In genomic region chr2:172889767-172890430, GRCh38 we compare ENCODE assay signal across 24 cellular contexts.
DNase-seq lines count a peak whose midpoint lies in the region; ATAC-seq and TF ChIP-seq lines count a peak whose summit lies in the region.
"Had no signal": no experiment of that assay in that cellular context is flagged by ENCODE, and none has a peak within 500 bp of the region (broad histone marks: within the 10 kb centered on the region; RNA-seq: fewer than 3 reads in every experiment).

No MANE protein-coding gene starts in this region.

- H3K4me1 ChIP-seq in adrenal gland (replicated peaks in 1 of 2) (peaks cover 0 to 43% of the 10 kb centered on the region in 2 donors), right cardiac atrium (ENCODE audit: control insufficient read depth, insufficient read depth, low read length) (peaks cover 5% of the 10 kb centered on the region), breast epithelium (no peaks in the 10 kb centered on the region)

- no peaks in the 10 kb centered on the region for H3K36me3 Mint-ChIP-seq in Calu3 (ENCODE audit: insufficient read depth, unreplicated experiment)
- H3K36me3 Mint-ChIP-seq: activated CD4-positive, alpha-beta memory T cell treated with anti-CD3 and anti-CD28 coated beads for 36 hours had no signal

- peak; percentile 60 for ATAC-seq in Right ventricle myocardium inferior
- ATAC-seq in right cardiac atrium, result peak; percentile 73 to 88
- ATAC-seq in HG02840 (IDR thresholded peaks at IDR 0.05; ENCODE audit: low FRiP score, unreplicated experiment), result no peak
- ATAC-seq: naive thymus-derived CD4-positive, alpha-beta T cell; sciatic nerve had no signal

- peak overlapping the region in 3 of 5 donors; percentile 34 to 65 (median 43) for H3K27ac ChIP-seq in adrenal gland
- H3K27ac ChIP-seq in right cardiac atrium (ENCODE audit: low read length), result peak overlapping the region; percentile 67
- no peak overlapping the region for H3K27ac ChIP-seq in breast epithelium
- H3K27ac ChIP-seq: epithelial cell of prostate, ovary had no signal

- no peaks in the 10 kb centered on the region for H3K4me1 Mint-ChIP-seq in Calu3 (ENCODE audit: low read depth, unreplicated experiment)
- H3K4me1 Mint-ChIP-seq: B cell had no signal

- H3K9me3 Mint-ChIP-seq in Calu3 (ENCODE audit: low read depth, unreplicated experiment), result no peaks in the 10 kb centered on the region
- H3K9me3 Mint-ChIP-seq: activated CD4-positive, alpha-beta memory T cell treated with anti-CD3 and anti-CD28 coated beads for 36 hours had no signal

- intact Hi-C loops in Right ventricle myocardium inferior (cut with DNase I), result no loop called here
- intact Hi-C loops in cardiac septum (cut with DNase I), result no loop called here
- intact Hi-C loops in adrenal gland (cut with DNase I), result no loop called here
- intact Hi-C loops in right cardiac atrium (cut with DNase I), result no loop called here
- intact Hi-C loops in Calu3 (cut with micrococcal nuclease; ENCODE audit: unreplicated experiment), result no loop called here
- intact Hi-C loops in breast epithelium (cut with DNase I; ENCODE audit: low total_unique reads), result no loop called here

- no peak overlapping the region for H3K4me3 Mint-ChIP-seq in Calu3 (ENCODE audit: low read depth, unreplicated experiment)
- H3K4me3 Mint-ChIP-seq: activated CD4-positive, alpha-beta memory T cell treated with anti-CD3 and anti-CD28 coated beads for 36 hours; B cell; naive thymus-derived CD4-positive, alpha-beta T cell had no signal

- H3K4me3 ChIP-seq in adrenal gland (no peak overlapping the region), right cardiac atrium (ENCODE audit: low read length) (peak overlapping the region; percentile 21), breast epithelium (no peak overlapping the region)
- H3K4me3 ChIP-seq: ovary, upper lobe of left lung had no signal

- H3K27me3 ChIP-seq in adrenal gland (no peaks in the 10 kb centered on the region), right cardiac atrium (ENCODE audit: control insufficient read depth, insufficient read depth) (no peaks in the 10 kb centered on the region), breast epithelium (no peaks in the 10 kb centered on the region)
- H3K27me3 ChIP-seq: ovary, upper lobe of left lung had no signal

- H3K36me3 ChIP-seq in adrenal gland (replicated peaks in 1 of 2) (no peaks in the 10 kb centered on the region), breast epithelium (no peaks in the 10 kb centered on the region)
- H3K36me3 ChIP-seq: ovary, upper lobe of left lung had no signal

- no peaks in the 10 kb centered on the region for H3K9me3 ChIP-seq in adrenal gland (replicated peaks in 1 of 3)
- no peaks in the 10 kb centered on the region for H3K9me3 ChIP-seq in right cardiac atrium (ENCODE audit: control insufficient read depth, low read length)
- no peaks in the 10 kb centered on the region for H3K9me3 ChIP-seq in breast epithelium
- H3K9me3 ChIP-seq: ovary, upper lobe of left lung had no signal

- TF ChIP-seq CTCF in adrenal gland (IDR thresholded peaks at IDR 0.05) (no peak), Calu3 (IDR thresholded peaks at IDR 0.05; ENCODE audit: unreplicated experiment) (no peak), breast epithelium (IDR thresholded peaks at IDR 0.05) (no peak)

- H3K27ac Mint-ChIP-seq in Calu3 (ENCODE audit: unreplicated experiment), result no peak overlapping the region
- H3K27ac Mint-ChIP-seq: activated CD4-positive, alpha-beta memory T cell treated with anti-CD3 and anti-CD28 coated beads for 36 hours; B cell; naive thymus-derived CD4-positive, alpha-beta T cell had no signal

- DNase-seq in Right ventricle myocardium inferior (ENCODE audit: missing footprints) (no peak), cardiac septum (ENCODE audit: low spot score) (no peak), adrenal gland (peak in 5 of 7 donors; percentile 44 to 77 (median 56)), right cardiac atrium (no peak), superior temporal gyrus (ENCODE audit: extremely low spot score) (peak; percentile 61), Calu3 (no peak), breast epithelium (ENCODE audit: low spot score in 2 of 2) (no peak)
- DNase-seq: activated CD4-positive, alpha-beta memory T cell treated with anti-CD3 and anti-CD28 coated beads for 36 hours; activated effector memory CD4-positive, alpha-beta T cell treated with anti-CD3 and anti-CD28 coated beads, Interleukin-2, amount 50 U/mL, for 16 hours; activated T-cell treated with anti-CD3 and anti-CD28 coated beads for 4 hours; COR-L47; dermis blood vessel endothelial cell; hypothalamus; mammary epithelial cell; naive thymus-derived CD4-positive, alpha-beta T cell; NCI-H524; ovary; stimulated activated CD4-positive, alpha-beta T cell treated with anti-CD3 and anti-CD28 coated beads, Interleukin-15, amount 100 ng/mL, for 24 hours; stimulated activated CD8-positive, alpha-beta memory T cell treated with anti-CD3 and anti-CD28 coated beads, Interleukin-4, amount 100 ng/mL, for 48 hours; upper lobe of left lung had no signal

- 5 to 14% (median 12%) methylated on average over 7 of the region's 7 CpGs for WGBS in adrenal gland, 4 donors
- 18% methylated on average over 7 of the region's 7 CpGs for WGBS in right cardiac atrium

- TF ChIP-seq POLR2A in adrenal gland (IDR thresholded peaks at IDR 0.05), result no peak
- TF ChIP-seq POLR2A in breast epithelium (IDR thresholded peaks at IDR 0.05), result no peak

- peaks cover 91% of the 10 kb centered on the region for H3K27me3 Mint-ChIP-seq in Calu3 (ENCODE audit: unreplicated experiment)

- BruUV-seq in Calu3 (replicated peaks; lab: Mats Ljungman, UMichigan), result no TSS peak

- CTCF ChIA-PET in Calu3 (lab: Charles Lee), result no interaction called here

Comparison
In these comparisons a context has a peak if more than half of its experiments do, and no peak if none do; other contexts are left out.
1. DNase-seq: peak in adrenal gland (5 of 7) and superior temporal gyrus (single experiment); none in Right ventricle myocardium inferior (single experiment), cardiac septum (single experiment), right cardiac atrium (0 of 3), Calu3 (single experiment) and breast epithelium (0 of 2).
2. H3K27ac ChIP-seq: peak in adrenal gland (3 of 5) and right cardiac atrium (single experiment); none in breast epithelium (0 of 2).